ENCODE assay signal across 15 cellular contexts in genomic region chr15:82999426-82999825, GRCh38. TPM values are rescaled to one million over a fixed set of nuclear protein-coding genes. Genes with fewer than 3 reads are reported as not detected.
DNase-seq lines count a peak whose midpoint lies in the region; ATAC-seq and TF ChIP-seq lines count a peak whose summit lies in the region.
"Had no signal": no experiment of that assay in that cellular context is flagged by ENCODE, and none has a peak within 500 bp of the region (broad histone marks: within the 10 kb centered on the region; RNA-seq: fewer than 3 reads in every experiment).

No MANE protein-coding gene starts in this region.

- H3K4me2 ChIP-seq in PC-3 (ENCODE audit: low read length) = no peak overlapping the region

- POLR2A ChIA-PET in PC-3 (lab: Charles Lee; ENCODE audit: unreplicated experiment) = no interaction called here

- H3K9ac ChIP-seq in PC-3 (ENCODE audit: low read length) = no peak overlapping the region

- no peaks in the 10 kb centered on the region for H3K9me2 ChIP-seq in PC-3 (replicated peaks; ENCODE audit: low read length)

- CTCF ChIA-PET in PC-3 (lab: Charles Lee) = no interaction called here

- H3K27ac ChIP-seq in psoas muscle (no peak overlapping the region), PC-3 (ENCODE audit: low read length) (no peak overlapping the region)

- H3K4me3 ChIP-seq in fibroblast of mammary gland (ENCODE audit: control insufficient read depth, low read depth, low read length) (no peak overlapping the region), psoas muscle (no peak overlapping the region), PC-3 (ENCODE audit: low read length) (no peak overlapping the region)

- H3K27me3 ChIP-seq in psoas muscle (ENCODE audit: insufficient read depth in 3 of 3, low read length in 2 of 3) (no peaks in the 10 kb centered on the region), PC-3 (ENCODE audit: low read length) (no peaks in the 10 kb centered on the region)

- TF ChIP-seq CTCF in fibroblast of mammary gland (conservative IDR thresholded peaks at IDR 0.05; ENCODE audit: control insufficient read depth, insufficient read depth, low read depth, low read length) (no peak), psoas muscle (IDR thresholded peaks at IDR 0.05) (no peak), PC-3 (conservative IDR thresholded peaks at IDR 0.05; ENCODE audit: low read depth, low read length) (no peak)

- 70 to 88% (median 75%) methylated on average over 6 of the region's 6 CpGs for WGBS in psoas muscle, 3 donors

- BruUV-seq in PC-3 (replicated peaks; lab: Mats Ljungman, UMichigan) = no TSS peak

- ATAC-seq in psoas muscle (peak in 3 of 4 donors; percentile 22 to 40 (median 25)), HG02588 (IDR thresholded peaks at IDR 0.05; ENCODE audit: unreplicated experiment) (no peak), PC-3 (no peak)

- H3K79me2 ChIP-seq in PC-3 (ENCODE audit: low read length) = no peaks in the 10 kb centered on the region

- peaks cover 0 to 9% of the 10 kb centered on the region in 2 donors for H3K36me3 ChIP-seq in psoas muscle (ENCODE audit: insufficient read depth in 1 of 2, low read depth in 1 of 2)
- no peaks in the 10 kb centered on the region for H3K36me3 ChIP-seq in PC-3 (ENCODE audit: low read depth, low read length)

- no peak overlapping the region for H2AFZ ChIP-seq in PC-3 (ENCODE audit: low read length)

- H4K20me1 ChIP-seq in PC-3 (ENCODE audit: low read length) = no peaks in the 10 kb centered on the region

- no peaks in the 10 kb centered on the region for H3K9me3 ChIP-seq in psoas muscle
- H3K9me3 ChIP-seq in PC-3 (ENCODE audit: low read length) = no peaks in the 10 kb centered on the region
- H3K9me3 ChIP-seq: A549 had no signal

- intact Hi-C loops in psoas muscle (cut with DNase I) = no loop called here
- intact Hi-C loops in posterior vena cava (cut with DNase I) = no loop called here
- intact Hi-C loops in PC-3 (cut with micrococcal nuclease) = no loop called here

- DNase-seq in ELR (ENCODE audit: low read depth) (peak; percentile 23), SK-MEL-5 (ENCODE audit: low read depth, low spot score) (peak; percentile 22), fibroblast of mammary gland (ENCODE audit: low read depth) (peak; percentile 13), psoas muscle (no peak), posterior vena cava (ENCODE audit: low spot score) (no peak), PC-3 (no peak), NCI-H2171 treated with DMSO at 0.1 percent for 48 hours (lab: John Stamatoyannopoulos, UW) (no peak)
- DNase-seq: H7, NCI-H1105 treated with DMSO at 0.1 percent for 48 hours, NCI-H1694 treated with DMSO at 0.1 percent for 48 hours, NCI-H2107, NCI-H226, NCI-H526 treated with DMSO at 0.1 percent for 48 hours had no signal

- H3K4me1 ChIP-seq in psoas muscle = peaks cover 4% of the 10 kb centered on the region
- H3K4me1 ChIP-seq in PC-3 (ENCODE audit: insufficient read depth, low read length) = no peaks in the 10 kb centered on the region

- in situ Hi-C loops in SK-MEL-5 (cut with HindIII; ENCODE audit: low pct_unique_long_range_greater_than_20kb, low sequenced_read_pairs) = no loop called here

- no peaks in the 10 kb centered on the region for H3F3A ChIP-seq in PC-3 (ENCODE audit: low read length, unreplicated experiment)

RNA-seq across cellular contexts. Expression of gene C15orf40, which starts 12.0 kb away (rescaled TPM):
- 25.3 and 26.6 TPM in 2 replicates for total RNA-seq in SK-MEL-5 (2014; rRNA removed; shearing (Covaris generic))
- polyA plus RNA-seq in SK-MEL-5 (2015; cell fraction: cytosol; rRNA removed) = 26.7 and 45.1 TPM in 2 replicates
- 19.3 and 30.9 TPM in 2 replicates for polyA plus RNA-seq in SK-MEL-5 (2015; cell fraction: nucleus; rRNA removed)
- total RNA-seq in psoas muscle (10 to 100 TPM in 3 of 4 donors, 1 to 10 TPM in 1; 6.3 to 11.4 (median 11.2) TPM), posterior vena cava (10 to 100 TPM; 11.0 to 13.0 TPM), PC-3 (2014; rRNA removed) (10.3 and 25.8 TPM in 2 replicates)
- polyA plus RNA-seq in psoas muscle = 10 to 100 TPM; 11.3 to 16.2 (median 12.2) TPM

RNA-seq across cellular contexts. Expression of gene RAMAC, which starts 13.4 kb away (rescaled TPM):
- 46.5 and 47.2 TPM in 2 replicates for total RNA-seq in SK-MEL-5 (2014; rRNA removed; shearing (Covaris generic))
- 21.9 and 24.6 TPM in 2 replicates for polyA plus RNA-seq in SK-MEL-5 (2015; cell fraction: cytosol; rRNA removed)
- polyA plus RNA-seq in SK-MEL-5 (2015; cell fraction: nucleus; rRNA removed) = 4.8 and 6.9 TPM in 2 replicates
- total RNA-seq in psoas muscle (10 to 100 TPM; 17.0 to 21.8 (median 19.9) TPM), posterior vena cava (10 to 100 TPM; 12.8 to 14.2 TPM), PC-3 (2014; rRNA removed) (33.6 and 43.8 TPM in 2 replicates)
- 10 to 100 TPM; 23.8 to 43.3 (median 43.0) TPM for polyA plus RNA-seq in psoas muscle

RNA-seq across cellular contexts. Expression of gene HOMER2, which starts 46.9 kb away (rescaled TPM):
- 8.8 and 13.4 TPM in 2 replicates for total RNA-seq in SK-MEL-5 (2014; rRNA removed; shearing (Covaris generic))
- polyA plus RNA-seq in SK-MEL-5 (2015; cell fraction: cytosol; rRNA removed) = 7.8 and 10.6 TPM in 2 replicates
- polyA plus RNA-seq in SK-MEL-5 (2015; cell fraction: nucleus; rRNA removed) = 9.2 and 9.6 TPM in 2 replicates
- total RNA-seq in psoas muscle = 100 to 1,000 TPM in 2 of 4 donors, 10 to 100 TPM in 2; 53.9 to 119 (median 92.3) TPM
- polyA plus RNA-seq in psoas muscle = 10 to 100 TPM; 27.2 to 38.3 (median 36.7) TPM
- 1 to 10 TPM; 2.7 to 3.0 TPM for total RNA-seq in posterior vena cava
- 22.6 and 29.5 TPM in 2 replicates for total RNA-seq in PC-3 (2014; rRNA removed)

Comparison
In these comparisons a context has a peak if more than half of its experiments do, and no peak if none do; other contexts are left out.
1. DNase-seq: peak in ELR (single experiment), SK-MEL-5 (single experiment) and fibroblast of mammary gland (single experiment); none in psoas muscle (0 of 2), posterior vena cava (single experiment), PC-3 (single experiment) and NCI-H2171 treated with DMSO at 0.1 percent for 48 hours (single experiment).
2. ATAC-seq: peak in psoas muscle (3 of 4); none in HG02588 (single experiment) and PC-3 (single experiment).